Comparison of ENCODE assay signal across 22 cellular contexts in genomic region chr2:224757934-224758548, GRCh38. TPM values are rescaled to one million over a fixed set of nuclear protein-coding genes. Genes with fewer than 3 reads are reported as not detected.
A peak's percentile ranks its signal among the peaks of the same experiment; 100 is the strongest.
DNase-seq lines count a peak whose midpoint lies in the region; ATAC-seq, FAIRE-seq and TF ChIP-seq lines count a peak whose summit lies in the region.
"Had no signal": no experiment of that assay in that cellular context is flagged by ENCODE, and none has a peak within 500 bp of the region (broad histone marks: within the 10 kb centered on the region; RNA-seq: fewer than 3 reads in every experiment).

No MANE protein-coding gene starts in this region.

- H3K4me3 ChIP-seq in A549: no peak overlapping the region
- peak overlapping the region in 6 of 10 experiments; percentile 9 to 33 (median 26); a peak in 5 of 20 replicates for H3K4me3 ChIP-seq in BLaER1 treated with 17β-estradiol and CSF1 and Interleukin-3, amounts not matched to agents 10 nM and 100 nM
- H3K4me3 ChIP-seq in GM12878: no peak overlapping the region
- H3K4me3 ChIP-seq: GM23248, HAP-1 had no signal

- peak overlapping the region; percentile 68 for H3K27ac Mint-ChIP-seq in stimulated activated naive B cell treated with anti-CD40 and anti-IgM and Interleukin-4, amounts not matched to agents 10 μg/mL and 1 μg/mL and 100 μg/mL, for 72 hours
- H3K27ac Mint-ChIP-seq: CD14-positive monocyte had no signal

- WGBS in A549 (ENCODE audit: missing lambda C conversion rate): 66% methylated on average over 3 of the region's 3 CpGs
- WGBS in GM12878 (ENCODE audit: insufficient coverage, insufficient replicate concordance, low lambda C conversion rate, missing lambda C conversion rate): 89% methylated on average over 3 of the region's 3 CpGs

- peaks cover 4 to 6% of the 10 kb centered on the region in 2 donors for H3K4me1 Mint-ChIP-seq in stimulated activated naive B cell treated with anti-CD40 and anti-IgM and Interleukin-4, amounts not matched to agents 10 μg/mL and 1 μg/mL and 100 μg/mL, for 72 hours
- H3K4me1 Mint-ChIP-seq: CD14-positive monocyte had no signal

- H3K36me3 ChIP-seq in BLaER1 treated with 17β-estradiol and CSF1 and Interleukin-3, amounts not matched to agents 10 nM and 100 nM: peaks cover 54 to 65% (median 56%) of the 10 kb centered on the region in 11 experiments
- peaks cover 2 to 9% of the 10 kb centered on the region in 2 experiments; a peak in 2 of 4 replicates for H3K36me3 ChIP-seq in GM12878 (ENCODE audit: control insufficient read depth in 2 of 2, insufficient read depth in 2 of 2, low read length in 1 of 2)
- H3K36me3 ChIP-seq: HAP-1 had no signal

- DNase-seq in A549 (ENCODE audit: low read depth in 1 of 2, low spot score in 1 of 2): peak in 1 of 2 experiments; percentile 19
- no peak for DNase-seq in GM12878 (ENCODE audit: low read depth, low spot score)
- DNase-seq in stimulated activated naive B cell treated with anti-CD40 and anti-IgM and Interleukin-4, amounts not matched to agents 10 μg/mL and 1 μg/mL and 100 μg/mL, for 72 hours: no peak
- DNase-seq in activated CD4-positive, alpha-beta T cell treated with anti-CD3 and anti-CD28 coated beads for 1 hour: no peak
- no peak for DNase-seq in NCI-H187 (lab: John Stamatoyannopoulos, UW)
- DNase-seq: AML-193; CD4-positive, alpha-beta memory T cell; DMS153; DMS79; GDM1; GM23248; KG1 had no signal

- H3K4me1 ChIP-seq in A549: no peaks in the 10 kb centered on the region
- H3K4me1 ChIP-seq in BLaER1 treated with 17β-estradiol and CSF1 and Interleukin-3, amounts not matched to agents 10 nM and 100 nM: peaks cover 0 to 10% (median 3%) of the 10 kb centered on the region in 10 experiments; a peak in 9 of 20 replicates
- no peaks in the 10 kb centered on the region for H3K4me1 ChIP-seq in GM12878 (ENCODE audit: control insufficient read depth, insufficient read depth, low read length)
- H3K4me1 ChIP-seq: HAP-1 had no signal

- SMC1A ChIA-PET in GM12878 (lab: Charles Lee; ENCODE audit: uncharacterized antibody, unreplicated experiment): no interaction called here

- RAD21 ChIA-PET in GM12878 (lab: Charles Lee; ENCODE audit: unreplicated experiment): no interaction called here

- intact Hi-C loops in GM12878 (cut with micrococcal nuclease; ENCODE audit: unreplicated experiment): no loop called here

- TF ChIP-seq CTCF in A549 (IDR thresholded peaks at IDR 0.05) (no peak), GM12878 (IDR thresholded peaks at IDR 0.05 in 2 of 3, conservative IDR thresholded peaks at IDR 0.05 in 1 of 3; ENCODE audit: control insufficient read depth in 2 of 3, extremely low read depth in 1 of 3, insufficient read depth in 1 of 3, low read depth in 3 of 3, low read length in 3 of 3) (no peak)

- no peaks in the 10 kb centered on the region for H3K27me3 Mint-ChIP-seq in stimulated activated naive B cell treated with anti-CD40 and anti-IgM and Interleukin-4, amounts not matched to agents 10 μg/mL and 1 μg/mL and 100 μg/mL, for 72 hours
- H3K27me3 Mint-ChIP-seq: CD4-positive, alpha-beta memory T cell; IgD-negative memory B cell had no signal

- H3K9ac ChIP-seq in BLaER1 treated with 17β-estradiol and CSF1 and Interleukin-3, amounts not matched to agents 10 nM and 100 nM: no peak overlapping the region
- H3K9ac ChIP-seq in GM12878 (ENCODE audit: control insufficient read depth, insufficient read depth, low read length): no peak overlapping the region
- H3K9ac ChIP-seq: GM23248 had no signal

- ATAC-seq in A549: no peak
- no peak for ATAC-seq in GM12878
- ATAC-seq in stimulated activated naive B cell treated with anti-CD40 and anti-IgM and Interleukin-4, amounts not matched to agents 10 μg/mL and 1 μg/mL and 100 μg/mL, for 72 hours (replicated peaks): peak in 1 of 2 donors; percentile 9

- TF ChIP-seq EP300 in A549 (IDR thresholded peaks at IDR 0.05) (no peak), GM12878 (IDR thresholded peaks at IDR 0.05; ENCODE audit: borderline replicate concordance in 1 of 2, control insufficient read depth in 1 of 2, low read depth in 2 of 2, low read length in 2 of 2) (no peak)

- TF ChIP-seq POLR2A in A549 (IDR thresholded peaks at IDR 0.05; ENCODE audit: low read length) (no peak), GM12878 (IDR thresholded peaks at IDR 0.05; ENCODE audit: low read depth, low read length) (no peak)

- BruUV-seq in GM12878 (replicated peaks; lab: Mats Ljungman, UMichigan): no TSS peak

- no peak for TF ChIP-seq RAD21 in A549 (conservative IDR thresholded peaks at IDR 0.05 in 1 of 2, IDR thresholded peaks at IDR 0.05 in 1 of 2)
- no peak for TF ChIP-seq RAD21 in GM12878 (IDR thresholded peaks at IDR 0.05; ENCODE audit: insufficient read depth, low read depth, low read length)

- FAIRE-seq in A549 (lab: Jason Lieb, UNC) (no peak), GM12878 (lab: Jason Lieb, UNC) (no peak)
- FAIRE-seq: A204.1 had no signal

- H3K36me3 Mint-ChIP-seq in stimulated activated naive B cell treated with anti-CD40 and anti-IgM and Interleukin-4, amounts not matched to agents 10 μg/mL and 1 μg/mL and 100 μg/mL, for 72 hours: peaks cover 60 to 63% of the 10 kb centered on the region in 2 donors

- in situ Hi-C loops in GM12878 (cut with MboI): no loop called here

- H3K9me3 Mint-ChIP-seq in stimulated activated naive B cell treated with anti-CD40 and anti-IgM and Interleukin-4, amounts not matched to agents 10 μg/mL and 1 μg/mL and 100 μg/mL, for 72 hours: peaks cover 34 to 36% of the 10 kb centered on the region in 2 donors

- peak overlapping the region in 1 of 2 donors; percentile 41 for H3K4me3 Mint-ChIP-seq in stimulated activated naive B cell treated with anti-CD40 and anti-IgM and Interleukin-4, amounts not matched to agents 10 μg/mL and 1 μg/mL and 100 μg/mL, for 72 hours
- H3K4me3 Mint-ChIP-seq: CD14-positive monocyte, IgD-negative memory B cell had no signal

- CTCF ChIA-PET in A549 (lab: Yijun Ruan, JAX) (interaction anchor here (2.4 kb wide), 1 partner anchor 20 kb away, joined by 8 read pairs; no protein-coding TSS in a partner anchor), GM12878 (lab: Yijun Ruan, JAX) (no interaction called here)

- no peak overlapping the region for H2AFZ ChIP-seq in GM12878 (ENCODE audit: control insufficient read depth, low read depth, low read length)
- H2AFZ ChIP-seq: GM23248 had no signal

- H3K4me2 ChIP-seq in A549: no peak overlapping the region
- no peak overlapping the region for H3K4me2 ChIP-seq in BLaER1 treated with 17β-estradiol and CSF1 and Interleukin-3, amounts not matched to agents 10 nM and 100 nM
- H3K4me2 ChIP-seq in GM12878 (ENCODE audit: control insufficient read depth, insufficient read depth): no peak overlapping the region

- H3K27ac ChIP-seq in A549 (no peak overlapping the region), GM12878 (ENCODE audit: control insufficient read depth, insufficient read depth) (no peak overlapping the region)
- no peak overlapping the region for H3K27ac ChIP-seq in BLaER1 treated with 17β-estradiol and CSF1 and Interleukin-3, amounts not matched to agents 10 nM and 100 nM
- H3K27ac ChIP-seq: GM23248, HL-60 had no signal

- H3K9me3 ChIP-seq in A549: peaks cover 16% of the 10 kb centered on the region
- peaks cover 52 to 80% (median 63%) of the 10 kb centered on the region in 11 experiments for H3K9me3 ChIP-seq in BLaER1 treated with 17β-estradiol and CSF1 and Interleukin-3, amounts not matched to agents 10 nM and 100 nM (replicated peaks in 1 of 11)
- H3K9me3 ChIP-seq in GM12878 (replicated peaks; ENCODE audit: control insufficient read depth, insufficient read depth, low read length): peaks cover 11% of the 10 kb centered on the region; the same call in 2 of the 3 replicates
- H3K9me3 ChIP-seq: HAP-1 had no signal

- H4K20me1 ChIP-seq in BLaER1 treated with 17β-estradiol and CSF1 and Interleukin-3, amounts not matched to agents 10 nM and 100 nM: no peaks in the 10 kb centered on the region
- H4K20me1 ChIP-seq in GM12878 (ENCODE audit: control insufficient read depth, insufficient read depth): no peaks in the 10 kb centered on the region

- no peaks in the 10 kb centered on the region for H3K79me2 ChIP-seq in GM12878 (ENCODE audit: control insufficient read depth, insufficient read depth, low read length)

- no peaks in the 10 kb centered on the region for H3K27me3 ChIP-seq in BLaER1 treated with 17β-estradiol and CSF1 and Interleukin-3, amounts not matched to agents 10 nM and 100 nM
- H3K27me3 ChIP-seq in GM12878 (replicated peaks in 1 of 2; ENCODE audit: control insufficient read depth in 2 of 2, insufficient read depth in 2 of 2, low read length in 1 of 2): no peaks in the 10 kb centered on the region

- POLR2A ChIA-PET in A549 (lab: Yijun Ruan, JAX) (no interaction called here), GM12878 (lab: Charles Lee) (no interaction called here)

RNA-seq across cellular contexts. Expression of gene CCDC195, which starts 41.9 kb away (rescaled TPM):
- polyA plus RNA-seq in A549 (2011; rRNA removed) (not detected in 2 replicates), A549 (2017; fragmentation: RNase III; extraction: RNeasy Plus Mini Kit Qiagen cat#74134 plus additional on column Dnase treatment) (not detected in 3 replicates), GM12878 (2011; rRNA removed) (0.16 TPM in 1 of 2 replicates, not detected in the other), GM12878 (2014; fragmentation: Illumina TruSeq; extraction: Trizol) (not detected in 2 replicates), GM12878 (2014; fragmentation: Nextera tagmentation; extraction: Ambion mirVana) (not detected), GM12878 (2014; rRNA removed) (not detected in 2 replicates), GM12878 (2016; fragmentation: Nextera tagmentation; extraction: Ambion mirVana) (not detected)
- not detected in 2 replicates for polyA plus RNA-seq in A549 (2012; cell fraction: cytosol; rRNA removed)
- not detected in 2 replicates for polyA plus RNA-seq in A549 (2012; cell fraction: nucleus; rRNA removed)
- polyA minus RNA-seq in A549 (2011; rRNA and poly(A)+ RNA removed): not detected in 2 replicates
- total RNA-seq in GM12878 (2013; cell fraction: nucleolus; rRNA removed): not detected in 2 replicates
- total RNA-seq in GM12878 (2014; rRNA removed) (not detected in 2 replicates), GM12878 (2014; rRNA removed; fragmentation: Illumina TruSeq; extraction: Trizol) (not detected in 2 replicates), GM12878 (2021) (not detected in 2 replicates)
- polyA plus RNA-seq in GM12878 (2011; ENCODE audit: low read depth): not detected
- polyA plus RNA-seq in GM12878 (2011; cell fraction: cytosol; rRNA removed): not detected in 2 replicates
- polyA plus RNA-seq in GM12878 (2011; cell fraction: nucleus; rRNA removed): not detected in 2 replicates
- polyA plus RNA-seq in GM12878 (2012): not detected in 2 replicates
- polyA minus RNA-seq in GM12878 (2011; rRNA and poly(A)+ RNA removed): not detected in 2 replicates
- polyA minus RNA-seq in GM12878 (2011; cell fraction: cytosol; rRNA and poly(A)+ RNA removed): not detected in 2 replicates
- polyA minus RNA-seq in GM12878 (2011; cell fraction: nucleus; rRNA and poly(A)+ RNA removed): not detected in 2 replicates
- total RNA-seq: CD4-positive, alpha-beta memory T cell; Daoy; GM23248; H4; HT1080 had no signal
- polyA plus RNA-seq: BJ; CD14-positive monocyte; CD4-positive, alpha-beta memory T cell; GM23248; IgD-negative memory B cell had no signal

Comparison
In these comparisons a context has a peak if more than half of its experiments do, and no peak if none do; other contexts are left out.
1. H3K4me3 ChIP-seq: peak in BLaER1 treated with 17β-estradiol and CSF1 and Interleukin-3, amounts not matched to agents 10 nM and 100 nM (6 of 10); none in A549 (single experiment) and GM12878 (single experiment).